ENCODE assay signal across 16 cellular contexts in the genomic region with DNA sequence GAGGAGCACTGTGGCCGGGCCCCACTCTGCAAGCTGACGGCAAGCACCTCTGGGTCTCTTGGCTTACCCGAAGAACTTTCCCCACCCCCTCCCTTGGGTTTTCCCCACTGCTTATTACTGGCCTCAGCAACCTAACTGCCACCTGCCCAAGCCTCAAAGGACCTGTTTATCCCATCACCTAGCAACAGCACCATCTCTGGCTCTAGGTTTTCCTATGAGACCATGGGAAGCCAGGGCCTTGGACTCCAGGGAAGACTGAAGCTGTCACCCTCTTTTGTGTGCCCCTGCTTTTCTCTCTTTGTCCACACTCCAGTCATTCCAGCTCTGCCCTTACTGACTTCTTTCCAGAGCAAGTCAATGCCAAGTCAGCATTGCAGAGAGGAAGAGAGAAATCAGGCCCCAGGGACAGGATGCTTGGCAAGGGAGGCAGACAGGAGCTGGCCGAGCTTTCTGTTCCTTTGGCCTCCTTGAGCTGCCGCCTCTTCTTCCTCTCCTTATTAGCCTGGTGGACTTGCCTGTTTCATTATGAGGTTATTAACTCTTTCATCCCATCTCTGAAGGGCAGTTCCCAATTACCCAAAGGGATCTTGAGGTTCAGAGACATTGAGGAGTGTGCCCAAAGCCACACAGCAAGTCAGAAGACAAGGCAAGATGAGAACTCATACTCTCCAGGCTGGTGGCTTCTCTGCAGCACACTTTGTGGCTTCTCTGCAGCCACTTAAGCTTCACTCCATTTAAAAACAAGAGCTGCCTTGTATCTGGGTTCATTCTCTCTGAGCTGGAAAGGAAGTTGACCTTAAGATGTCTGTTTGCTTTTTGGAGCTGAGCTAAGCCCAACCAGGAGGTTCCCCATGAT. TPM values are rescaled to one million over a fixed set of nuclear protein-coding genes. Genes with fewer than 3 reads are reported as not detected.
DNase-seq lines count a peak whose midpoint lies in the region; ATAC-seq and TF ChIP-seq lines count a peak whose summit lies in the region.
"Had no signal": no experiment of that assay in that cellular context is flagged by ENCODE, and none has a peak within 500 bp of the region (broad histone marks: within the 10 kb centered on the region; RNA-seq: fewer than 3 reads in every experiment).

Gene SMIM35 (minus strand): TSS at position 51 of the 856 bp plus-strand sequence. CDS start 206 bp downstream, outside the sequence.

- CTCF ChIA-PET in HEK293 (lab: Yijun Ruan, JAX), result interaction anchor here (0.6 to 0.7 kb wide), 3 partner anchors 32 to 1551 kb away, joined by 3 to 4 read pairs (median 4); no protein-coding TSS in a partner anchor

- H3K36me3 ChIP-seq in HEK293 (ENCODE audit: control insufficient read depth in 2 of 2, insufficient read depth in 1 of 2, low read length in 2 of 2) (no peaks in the 10 kb centered on the region), colonic mucosa (no peaks in the 10 kb centered on the region)
- H3K36me3 ChIP-seq: esophagus muscularis mucosa, HAP-1, lower lobe of right lung had no signal

- no peaks in the 10 kb centered on the region for H3K27me3 ChIP-seq in colonic mucosa

- no peaks in the 10 kb centered on the region for H3K4me1 ChIP-seq in HEK293 (ENCODE audit: control insufficient read depth, insufficient read depth, low read length)
- peaks cover 14% of the 10 kb centered on the region for H3K4me1 ChIP-seq in colonic mucosa
- H3K4me1 ChIP-seq: HAP-1, parathyroid adenoma had no signal

- intact Hi-C loops in colonic mucosa (cut with DNase I), result no loop called here

- no peak for ATAC-seq in HG02970 (IDR thresholded peaks at IDR 0.05; ENCODE audit: low FRiP score, unreplicated experiment)
- ATAC-seq: lower lobe of right lung had no signal

- H3K4me3 ChIP-seq in HEK293 (ENCODE audit: low read depth, low read length), result no peak within 1 kb of the TSS
- no peak within 1 kb of the TSS for H3K4me3 ChIP-seq in colonic mucosa
- H3K4me3 ChIP-seq: esophagus muscularis mucosa, HAP-1, lower lobe of right lung had no signal

- DNase-seq in Ammon's horn (ENCODE audit: low spot score) (peak; percentile 51), NCI-H2196 (lab: John Stamatoyannopoulos, UW; ENCODE audit: unreplicated experiment) (peak; percentile 18), colonic mucosa (no peak), LoVo (ENCODE audit: low spot score) (no peak), islet precursor cell (no peak)
- no peak for DNase-seq in stimulated activated CD4-positive, alpha-beta T cell treated with anti-CD3 and anti-CD28 coated beads, Interleukin-4, amount 100 ng/mL, for 24 hours
- DNase-seq: activated CD4-positive, alpha-beta T cell treated with anti-CD3 and anti-CD28 coated beads, Interleukin-2, amount 10 ng/mL, durations not matched to agents 24 days and 14 days; activated gamma-delta T cell treated with Interleukin-2 at 50 U/mL for 16 hours; CD8-positive, alpha-beta memory T cell; lower lobe of right lung had no signal

- POLR2A ChIA-PET in HEK293 (lab: Yijun Ruan, JAX), result no interaction called here

- H3K9me3 ChIP-seq in HEK293 (ENCODE audit: control insufficient read depth, insufficient read depth, low read depth, low read length) (no peaks in the 10 kb centered on the region), colonic mucosa (no peaks in the 10 kb centered on the region)

- H3K9ac ChIP-seq in colonic mucosa (ENCODE audit: low read depth in 2 of 2, low read length in 2 of 2), result no peak within 1 kb of the TSS
- H3K9ac ChIP-seq: parathyroid adenoma had no signal

- H3K27ac ChIP-seq in HEK293 (ENCODE audit: extremely low read depth, low read depth, low read length) (no peak within 1 kb of the TSS), colonic mucosa (peak within 1 kb of the TSS; percentile 61)
- H3K27ac ChIP-seq: esophagus muscularis mucosa, lower lobe of right lung, parathyroid adenoma had no signal

- TF ChIP-seq CTCF in HEK293 (tag by site-specific recombination; IDR thresholded peaks at IDR 0.05) (no peak), colonic mucosa (IDR thresholded peaks at IDR 0.05) (no peak)

TF ChIP-seq in HEK293, 187 proteins besides CTCF, POLR2A, EP300 and RAD21:
- TF ChIP-seq SETDB1 (IDR thresholded peaks at IDR 0.05; ENCODE audit: insufficient read length, low read length) (peak; percentile 67), TRIM28 (IDR thresholded peaks at IDR 0.05; ENCODE audit: borderline replicate concordance, low read length) (peak; percentile 68; the same call in 1 of the 2 replicates), ZNF394 (tag by site-specific recombination; IDR thresholded peaks at IDR 0.05; ENCODE audit: borderline replicate concordance) (no peak), ZNF677 (tag by site-specific recombination; IDR thresholded peaks at IDR 0.05) (no peak), ZNF274 (IDR thresholded peaks at IDR 0.05; ENCODE audit: low read length) (no peak), ZNF274 (tag by site-specific recombination; IDR thresholded peaks at IDR 0.05; ENCODE audit: borderline replicate concordance) (peak; percentile 86; the same call in 1 of the 2 replicates)
TF ChIP-seq in HEK293: peak in this region for 3.

RNA-seq across cellular contexts. Expression of gene SMIM35, which starts in this region (rescaled TPM):
- not detected for total RNA-seq in colonic mucosa
- total RNA-seq: esophagus muscularis mucosa, lower lobe of right lung, myocyte had no signal

Comparison
In these comparisons a context has a peak if more than half of its experiments do, and no peak if none do; other contexts are left out.
1. DNase-seq: peak in Ammon's horn (single experiment) and NCI-H2196 (single experiment); none in colonic mucosa (single experiment), LoVo (single experiment), islet precursor cell (single experiment) and stimulated activated CD4-positive, alpha-beta T cell treated with anti-CD3 and anti-CD28 coated beads, Interleukin-4, amount 100 ng/mL, for 24 hours (single experiment).